ENCODE assay signal across 20 cellular contexts in genomic region chr12:51357374-51358047, GRCh38. TPM values are rescaled to one million over a fixed set of nuclear protein-coding genes. Genes with fewer than 3 reads are reported as not detected.
DNase-seq lines count a peak whose midpoint lies in the region; ATAC-seq and TF ChIP-seq lines count a peak whose summit lies in the region.
"Had no signal": no experiment of that assay in that cellular context is flagged by ENCODE, and none has a peak within 500 bp of the region (broad histone marks: within the 10 kb centered on the region; RNA-seq: fewer than 3 reads in every experiment).

No MANE protein-coding gene starts in this region.

- no peak for TF ChIP-seq CTCF in activated CD8-positive, alpha-beta T cell treated with anti-CD3 and anti-CD28 coated beads for 36 hours (IDR thresholded peaks at IDR 0.05)
- TF ChIP-seq CTCF in HL-60 (IDR thresholded peaks at IDR 0.05; ENCODE audit: insufficient read depth, low read length) (no peak), neural progenitor cell (IDR thresholded peaks at IDR 0.05) (no peak)

- H3K4me2 ChIP-seq in neural progenitor cell = no peak overlapping the region

- no peaks in the 10 kb centered on the region for H3K36me3 ChIP-seq in neural progenitor cell
- H3K36me3 ChIP-seq: adrenal gland, gastrocnemius medialis had no signal

- H3K27me3 ChIP-seq in HL-60 (ENCODE audit: insufficient read depth, poor library complexity, severe bottlenecking) (no peaks in the 10 kb centered on the region), neural progenitor cell (no peaks in the 10 kb centered on the region)
- H3K27me3 ChIP-seq: adrenal gland, gastrocnemius medialis had no signal

- H3K4me1 Mint-ChIP-seq in activated CD8-positive, alpha-beta T cell treated with anti-CD3 and anti-CD28 coated beads for 36 hours (ENCODE audit: low read depth) = peaks cover 9% of the 10 kb centered on the region
- peaks cover 4% of the 10 kb centered on the region for H3K4me1 Mint-ChIP-seq in activated CD8-positive, alpha-beta T cell treated with anti-CD3 and anti-CD28 coated beads, Interleukin-2, amount 10 ng/mL, durations not matched to agents 7 days and 5 days (ENCODE audit: low read depth)
- peaks cover 41 to 70% (median 68%) of the 10 kb centered on the region in 3 donors for H3K4me1 Mint-ChIP-seq in naive B cell
- H3K4me1 Mint-ChIP-seq in neural progenitor cell = no peaks in the 10 kb centered on the region
- H3K4me1 Mint-ChIP-seq: central memory CD8-positive, alpha-beta T cell had no signal

- no peaks in the 10 kb centered on the region for H4K20me1 ChIP-seq in neural progenitor cell (ENCODE audit: low read depth)

- no peak overlapping the region for H3K9ac ChIP-seq in neural progenitor cell

- no peak overlapping the region for H3K4me3 ChIP-seq in HL-60 (replicated peaks; ENCODE audit: insufficient read depth, low read length)
- no peak overlapping the region for H3K4me3 ChIP-seq in neural progenitor cell
- H3K4me3 ChIP-seq: adrenal gland, gastrocnemius medialis, lung, SK-N-MC had no signal

- H3F3A ChIP-seq in neural progenitor cell (ENCODE audit: low read depth) = no peaks in the 10 kb centered on the region

- 0 out of 2 replicates have a peak overlapping the region, but pooled peaks have one; percentile 37 for H3K27ac ChIP-seq in HL-60 (replicated peaks)
- no peak overlapping the region for H3K27ac ChIP-seq in neural progenitor cell
- H3K27ac ChIP-seq: adrenal gland, gastrocnemius medialis, SK-N-MC had no signal

- H3K79me2 ChIP-seq in neural progenitor cell (ENCODE audit: low read depth) = no peaks in the 10 kb centered on the region

- CTCF ChIA-PET in activated CD8-positive, alpha-beta T cell treated with anti-CD3 and anti-CD28 coated beads for 36 hours (lab: Charles Lee) = interaction anchor here (1.3 kb wide), 1 partner anchor 16 kb away, joined by 4 read pairs; no protein-coding TSS in a partner anchor
- CTCF ChIA-PET in activated CD8-positive, alpha-beta T cell treated with anti-CD3 and anti-CD28 coated beads, Interleukin-2, amount 10 ng/mL, durations not matched to agents 7 days and 5 days (lab: Charles Lee) = no interaction called here

- ATAC-seq in activated CD8-positive, alpha-beta T cell treated with anti-CD3 and anti-CD28 coated beads for 36 hours = peak; percentile 42
- no peak for ATAC-seq in activated CD8-positive, alpha-beta T cell treated with anti-CD3 and anti-CD28 coated beads, Interleukin-2, amount 10 ng/mL, durations not matched to agents 7 days and 5 days
- ATAC-seq in naive B cell (ENCODE audit: low read depth in 2 of 2) = peak; percentile 93 to 94
- no peak for ATAC-seq in HG02970 (IDR thresholded peaks at IDR 0.05; ENCODE audit: low FRiP score, unreplicated experiment)
- no peak for ATAC-seq in HG03469 (IDR thresholded peaks at IDR 0.05; ENCODE audit: unreplicated experiment)
- ATAC-seq: gastrocnemius medialis had no signal

- intact Hi-C loops in activated CD8-positive, alpha-beta T cell treated with anti-CD3 and anti-CD28 coated beads for 36 hours (cut with micrococcal nuclease) = no loop called here

- H3K4me1 ChIP-seq in neural progenitor cell = no peaks in the 10 kb centered on the region
- H3K4me1 ChIP-seq: adrenal gland, gastrocnemius medialis had no signal

- no peak overlapping the region for H3K27ac Mint-ChIP-seq in activated CD8-positive, alpha-beta T cell treated with anti-CD3 and anti-CD28 coated beads for 36 hours
- no peak overlapping the region for H3K27ac Mint-ChIP-seq in activated CD8-positive, alpha-beta T cell treated with anti-CD3 and anti-CD28 coated beads, Interleukin-2, amount 10 ng/mL, durations not matched to agents 7 days and 5 days
- peak overlapping the region; percentile 84 to 99 (median 96) for H3K27ac Mint-ChIP-seq in naive B cell
- no peak overlapping the region for H3K27ac Mint-ChIP-seq in neural progenitor cell

- no peaks in the 10 kb centered on the region for H3K27me3 Mint-ChIP-seq in activated CD8-positive, alpha-beta T cell treated with anti-CD3 and anti-CD28 coated beads for 36 hours
- no peaks in the 10 kb centered on the region for H3K27me3 Mint-ChIP-seq in activated CD8-positive, alpha-beta T cell treated with anti-CD3 and anti-CD28 coated beads, Interleukin-2, amount 10 ng/mL, durations not matched to agents 7 days and 5 days (ENCODE audit: low read depth)
- H3K27me3 Mint-ChIP-seq in naive B cell = no peaks in the 10 kb centered on the region
- H3K27me3 Mint-ChIP-seq in neural progenitor cell (ENCODE audit: insufficient read depth, low read depth) = peaks cover 9% of the 10 kb centered on the region
- H3K27me3 Mint-ChIP-seq: central memory CD8-positive, alpha-beta T cell had no signal

- no peaks in the 10 kb centered on the region for H3K9me3 Mint-ChIP-seq in activated CD8-positive, alpha-beta T cell treated with anti-CD3 and anti-CD28 coated beads for 36 hours
- no peaks in the 10 kb centered on the region for H3K9me3 Mint-ChIP-seq in activated CD8-positive, alpha-beta T cell treated with anti-CD3 and anti-CD28 coated beads, Interleukin-2, amount 10 ng/mL, durations not matched to agents 7 days and 5 days (ENCODE audit: insufficient read depth)
- H3K9me3 Mint-ChIP-seq in naive B cell (no peaks in the 10 kb centered on the region), neural progenitor cell (no peaks in the 10 kb centered on the region)
- H3K9me3 Mint-ChIP-seq: central memory CD8-positive, alpha-beta T cell had no signal

- no peak overlapping the region for H3K4me3 Mint-ChIP-seq in activated CD8-positive, alpha-beta T cell treated with anti-CD3 and anti-CD28 coated beads for 36 hours
- no peak overlapping the region for H3K4me3 Mint-ChIP-seq in activated CD8-positive, alpha-beta T cell treated with anti-CD3 and anti-CD28 coated beads, Interleukin-2, amount 10 ng/mL, durations not matched to agents 7 days and 5 days
- H3K4me3 Mint-ChIP-seq in naive B cell = peak overlapping the region; percentile 46 to 89 (median 74)
- no peak overlapping the region for H3K4me3 Mint-ChIP-seq in neural progenitor cell
- H3K4me3 Mint-ChIP-seq: central memory CD8-positive, alpha-beta T cell had no signal

- DNase-seq in activated CD8-positive, alpha-beta T cell treated with anti-CD3 and anti-CD28 coated beads for 36 hours = peak; percentile 7
- DNase-seq in activated CD8-positive, alpha-beta T cell treated with anti-CD3 and anti-CD28 coated beads, Interleukin-2, amount 10 ng/mL, durations not matched to agents 7 days and 5 days = no peak
- DNase-seq in HL-60 (ENCODE audit: low read depth in 1 of 2, low spot score in 1 of 2) = peak in 1 of 2 experiments; percentile 59
- DNase-seq in naive B cell = peak; percentile 87
- no peak for DNase-seq in neural progenitor cell (ENCODE audit: low spot score)
- DNase-seq: activated CD8-positive, alpha-beta memory T cell treated with anti-CD3 and anti-CD28 coated beads, Interleukin-2, amount 50 U/mL, for 48 hours; adrenal gland; gastrocnemius medialis; KBM-7; NCI-H1417; NCI-H345; nucleus accumbens; substantia nigra had no signal

- peaks cover 32% of the 10 kb centered on the region for H3K36me3 Mint-ChIP-seq in activated CD8-positive, alpha-beta T cell treated with anti-CD3 and anti-CD28 coated beads for 36 hours (ENCODE audit: low read depth)
- peaks cover 57% of the 10 kb centered on the region for H3K36me3 Mint-ChIP-seq in activated CD8-positive, alpha-beta T cell treated with anti-CD3 and anti-CD28 coated beads, Interleukin-2, amount 10 ng/mL, durations not matched to agents 7 days and 5 days (ENCODE audit: low read depth)
- H3K36me3 Mint-ChIP-seq in naive B cell = peaks cover 12 to 20% of the 10 kb centered on the region in 2 donors
- H3K36me3 Mint-ChIP-seq in neural progenitor cell = no peaks in the 10 kb centered on the region

- H2AFZ ChIP-seq in neural progenitor cell (replicated peaks) = no peak overlapping the region

- H3K9me3 ChIP-seq in neural progenitor cell (ENCODE audit: low read depth) = no peaks in the 10 kb centered on the region
- H3K9me3 ChIP-seq: adrenal gland, gastrocnemius medialis had no signal

- POLR2A ChIA-PET in activated CD8-positive, alpha-beta T cell treated with anti-CD3 and anti-CD28 coated beads for 36 hours (lab: Charles Lee) = interaction anchor here (1.2 kb wide), 1 partner anchor 9 kb away, joined by 3 read pairs; no protein-coding TSS in a partner anchor
- POLR2A ChIA-PET in activated CD8-positive, alpha-beta T cell treated with anti-CD3 and anti-CD28 coated beads, Interleukin-2, amount 10 ng/mL, durations not matched to agents 7 days and 5 days (lab: Charles Lee) = no interaction called here

- peak; percentile 33 for TF ChIP-seq POLR2A in GM19193 (IDR thresholded peaks at IDR 0.05; ENCODE audit: extremely low read depth, insufficient read depth, insufficient read length)

RNA-seq across cellular contexts. Expression of gene CELA1, which starts 11.0 kb away (rescaled TPM):
- total RNA-seq in activated CD8-positive, alpha-beta T cell treated with anti-CD3 and anti-CD28 coated beads for 36 hours = under 1 TPM in 1 of 2 experiments, not detected in 1; 0.29 TPM
- total RNA-seq in activated CD8-positive, alpha-beta T cell treated with anti-CD3 and anti-CD28 coated beads, Interleukin-2, amount 10 ng/mL, durations not matched to agents 7 days and 5 days = not detected
- polyA plus RNA-seq in naive B cell (ENCODE audit: low read depth in 6 of 6) = not detected
- not detected in 2 replicates for total RNA-seq in neural progenitor cell (ENCODE audit: low replicate concordance)
- total RNA-seq: A673, gastrocnemius medialis, lung had no signal

RNA-seq across cellular contexts. Expression of gene BIN2, which starts 33.5 kb away (rescaled TPM):
- 10 to 100 TPM; 39.5 to 41.7 TPM for total RNA-seq in activated CD8-positive, alpha-beta T cell treated with anti-CD3 and anti-CD28 coated beads for 36 hours
- 100 to 1,000 TPM; 158 to 161 TPM for total RNA-seq in activated CD8-positive, alpha-beta T cell treated with anti-CD3 and anti-CD28 coated beads, Interleukin-2, amount 10 ng/mL, durations not matched to agents 7 days and 5 days
- 100 to 1,000 TPM in 2 of 6 donors, 10 to 100 TPM in 4; 74.2 to 140 (median 86.5) TPM for polyA plus RNA-seq in naive B cell (ENCODE audit: low read depth in 6 of 6)
- 0.52 TPM in 1 of 2 replicates, not detected in the other for total RNA-seq in neural progenitor cell (ENCODE audit: low replicate concordance)
- total RNA-seq: A673 had no signal

RNA-seq across cellular contexts. Expression of gene GALNT6, which starts 33.7 kb away (rescaled TPM):
- total RNA-seq in activated CD8-positive, alpha-beta T cell treated with anti-CD3 and anti-CD28 coated beads for 36 hours = 10 to 100 TPM; 18.0 to 22.3 TPM
- 10 to 100 TPM; 40.4 to 43.1 TPM for total RNA-seq in activated CD8-positive, alpha-beta T cell treated with anti-CD3 and anti-CD28 coated beads, Interleukin-2, amount 10 ng/mL, durations not matched to agents 7 days and 5 days
- polyA plus RNA-seq in naive B cell (ENCODE audit: low read depth in 6 of 6) = 10 to 100 TPM in 5 of 6 donors, 1 to 10 TPM in 1; 3.3 to 25.6 (median 13.2) TPM
- total RNA-seq in neural progenitor cell (ENCODE audit: low replicate concordance) = 1.5 TPM in 1 of 2 replicates, not detected in the other

Comparison
In these comparisons a context has a peak if more than half of its experiments do, and no peak if none do; other contexts are left out.
1. ATAC-seq: peak in activated CD8-positive, alpha-beta T cell treated with anti-CD3 and anti-CD28 coated beads for 36 hours (single experiment) and naive B cell (2 of 2); none in activated CD8-positive, alpha-beta T cell treated with anti-CD3 and anti-CD28 coated beads, Interleukin-2, amount 10 ng/mL, durations not matched to agents 7 days and 5 days (single experiment), HG02970 (single experiment) and HG03469 (single experiment).
2. DNase-seq: peak in activated CD8-positive, alpha-beta T cell treated with anti-CD3 and anti-CD28 coated beads for 36 hours (single experiment) and naive B cell (single experiment); none in activated CD8-positive, alpha-beta T cell treated with anti-CD3 and anti-CD28 coated beads, Interleukin-2, amount 10 ng/mL, durations not matched to agents 7 days and 5 days (single experiment) and neural progenitor cell (single experiment).
3. H3K27ac Mint-ChIP-seq: peak in naive B cell (6 of 6); none in activated CD8-positive, alpha-beta T cell treated with anti-CD3 and anti-CD28 coated beads for 36 hours (single experiment), activated CD8-positive, alpha-beta T cell treated with anti-CD3 and anti-CD28 coated beads, Interleukin-2, amount 10 ng/mL, durations not matched to agents 7 days and 5 days (single experiment) and neural progenitor cell (single experiment).
4. H3K4me3 Mint-ChIP-seq: peak in naive B cell (8 of 8); none in activated CD8-positive, alpha-beta T cell treated with anti-CD3 and anti-CD28 coated beads for 36 hours (single experiment), activated CD8-positive, alpha-beta T cell treated with anti-CD3 and anti-CD28 coated beads, Interleukin-2, amount 10 ng/mL, durations not matched to agents 7 days and 5 days (single experiment) and neural progenitor cell (single experiment).
5. RNA of gene BIN2, which starts 33.5 kb away (total RNA-seq): 158 to 161 TPM in activated CD8-positive, alpha-beta T cell treated with anti-CD3 and anti-CD28 coated beads, Interleukin-2, amount 10 ng/mL, durations not matched to agents 7 days and 5 days and 39.5 to 41.7 TPM in activated CD8-positive, alpha-beta T cell treated with anti-CD3 and anti-CD28 coated beads for 36 hours; 0.52 TPM in neural progenitor cell; every median in the first group is over 10 times any median in the second.